In genomic region chr17:13311301-13311700, GRCh38 we compare ENCODE assay signal across 19 cellular contexts.
DNase-seq lines count a peak whose midpoint lies in the region; ATAC-seq, FAIRE-seq and TF ChIP-seq lines count a peak whose summit lies in the region.
"Had no signal": no experiment of that assay in that cellular context is flagged by ENCODE, and none has a peak within 500 bp of the region (broad histone marks: within the 10 kb centered on the region; RNA-seq: fewer than 3 reads in every experiment).

No MANE protein-coding gene starts in this region.

- H3K79me1 ChIP-seq in mesenchymal stem cell (replicated peaks; ENCODE audit: low read length, poor library complexity, severe bottlenecking): no peaks in the 10 kb centered on the region

- ATAC-seq in GM21737 (IDR thresholded peaks at IDR 0.05; ENCODE audit: unreplicated experiment) (no peak), HG03520 (IDR thresholded peaks at IDR 0.05; ENCODE audit: unreplicated experiment) (no peak)
- ATAC-seq: activated CD4-positive, CD25-positive, alpha-beta regulatory T cell treated with anti-CD3 and anti-CD28 coated beads, Interleukin-2, amount 50 U/mL, for 24 hours had no signal

- no peak overlapping the region for H2BK120ac ChIP-seq in mesenchymal stem cell (ENCODE audit: low read depth, low read length)

- no peak overlapping the region for H3K4me2 ChIP-seq in mesenchymal stem cell (ENCODE audit: low read length, poor library complexity, severe bottlenecking)
- H3K4me2 ChIP-seq: smooth muscle cell had no signal

- H3K9me3 ChIP-seq in mesenchymal stem cell (ENCODE audit: control insufficient read depth, low read length): peaks cover 14% of the 10 kb centered on the region
- H3K9me3 ChIP-seq: vagina had no signal

- no peak overlapping the region for H2BK15ac ChIP-seq in mesenchymal stem cell (ENCODE audit: low read depth, poor library complexity, severe bottlenecking)

- H3K27me3 ChIP-seq in mesenchymal stem cell (ENCODE audit: control insufficient read depth in 1 of 2, insufficient read depth in 1 of 2, low read length in 2 of 2): no peaks in the 10 kb centered on the region
- H3K27me3 ChIP-seq: vagina had no signal

- peak; percentile 5 for DNase-seq in Caki2 (ENCODE audit: low read depth)
- DNase-seq in LHCN-M2 (ENCODE audit: low read depth): peak; percentile 27
- peak; percentile 42 to 68 for DNase-seq in cardiac fibroblast (ENCODE audit: low read depth in 2 of 2)
- peak; percentile 50 for DNase-seq in mesenchymal stem cell
- DNase-seq in HTR-8/SVneo (ENCODE audit: insufficient read length, low spot score): no peak
- DNase-seq in stimulated activated CD4-positive, alpha-beta T cell treated with anti-CD3 and anti-CD28 coated beads, Interleukin-4, amount 100 ng/mL, for 1 hour: no peak
- DNase-seq: activated naive CD4-positive, alpha-beta T cell; DND-41; effector CD4-positive, alpha-beta T cell; islet precursor cell; mesendoderm; stimulated activated naive CD4-positive, alpha-beta T cell treated with Interleukin-2 at 50 U/mL for 16 hours had no signal

- no peak overlapping the region for H3K23ac ChIP-seq in mesenchymal stem cell (ENCODE audit: low read length in 2 of 2)

- H2BK5ac ChIP-seq in mesenchymal stem cell (ENCODE audit: low read depth, low read length, poor library complexity, severe bottlenecking): no peak overlapping the region

- no peak overlapping the region for H2AK5ac ChIP-seq in mesenchymal stem cell (ENCODE audit: low read length, severe bottlenecking)

- in situ Hi-C loops in Caki2 (cut with HindIII; ENCODE audit: low pct_unique_long_range_greater_than_20kb, low sequenced_read_pairs): no loop called here

- H3K36me3 ChIP-seq in mesenchymal stem cell (ENCODE audit: control insufficient read depth in 1 of 2, insufficient read depth in 2 of 2, low read depth in 1 of 2, low read length in 2 of 2): no peaks in the 10 kb centered on the region
- H3K36me3 ChIP-seq: vagina had no signal

- H4K91ac ChIP-seq in mesenchymal stem cell (ENCODE audit: low read length): no peak overlapping the region

- no peak overlapping the region for H2BK12ac ChIP-seq in mesenchymal stem cell (ENCODE audit: low read length in 2 of 2)

- no peak overlapping the region for H3K14ac ChIP-seq in mesenchymal stem cell (ENCODE audit: low read length in 2 of 2)

- WGBS in mesenchymal stem cell: 50% methylated on average over 1 of the region's 1 CpG

- no peak overlapping the region for H3K18ac ChIP-seq in mesenchymal stem cell (ENCODE audit: low read depth in 1 of 2, low read length in 2 of 2)

- no peak overlapping the region for H2AFZ ChIP-seq in mesenchymal stem cell (ENCODE audit: low read depth, low read length)

- FAIRE-seq in HTR-8/SVneo (lab: Jason Lieb, UNC): no peak
- FAIRE-seq: GM12891 had no signal

- H3K9ac ChIP-seq in mesenchymal stem cell (ENCODE audit: low read length): no peak overlapping the region

- H3K4ac ChIP-seq in mesenchymal stem cell (ENCODE audit: low read depth in 1 of 2, low read length in 2 of 2): no peak overlapping the region

- no peaks in the 10 kb centered on the region for H3K4me1 ChIP-seq in mesenchymal stem cell (ENCODE audit: control insufficient read depth, insufficient read depth, low read depth, low read length)
- H3K4me1 ChIP-seq: vagina had no signal

- H3K4me3 ChIP-seq in cardiac fibroblast (replicated peaks in 1 of 2; ENCODE audit: low read depth in 2 of 2, low read length in 2 of 2) (no peak overlapping the region), mesenchymal stem cell (ENCODE audit: insufficient read depth in 1 of 2, low read depth in 1 of 2, low read length in 2 of 2) (no peak overlapping the region)
- H3K4me3 ChIP-seq: smooth muscle cell, vagina had no signal

- H3K27ac ChIP-seq in mesenchymal stem cell (ENCODE audit: low read length, poor library complexity, severe bottlenecking): no peak overlapping the region
- H3K27ac ChIP-seq: C4-2B, vagina had no signal

- no peak for TF ChIP-seq CTCF in cardiac fibroblast (IDR thresholded peaks at IDR 0.05; ENCODE audit: low read depth, low read length)

- H4K8ac ChIP-seq in mesenchymal stem cell (ENCODE audit: low read length): no peak overlapping the region

Comparison
In these comparisons a context has a peak if more than half of its experiments do, and no peak if none do; other contexts are left out.
1. DNase-seq: peak in Caki2 (single experiment), LHCN-M2 (single experiment), cardiac fibroblast (2 of 2) and mesenchymal stem cell (single experiment); none in HTR-8/SVneo (single experiment) and stimulated activated CD4-positive, alpha-beta T cell treated with anti-CD3 and anti-CD28 coated beads, Interleukin-4, amount 100 ng/mL, for 1 hour (single experiment).